Comparison of ENCODE assay signal across 8 cellular contexts in genomic region chrX:10106801-10107200, GRCh38. TPM values are rescaled to one million over a fixed set of nuclear protein-coding genes. Genes with fewer than 3 reads are reported as not detected.
DNase-seq lines count a peak whose midpoint lies in the region; ATAC-seq lines count a peak whose summit lies in the region.
"Had no signal": no experiment of that assay in that cellular context is flagged by ENCODE, and none has a peak within 500 bp of the region (broad histone marks: within the 10 kb centered on the region; RNA-seq: fewer than 3 reads in every experiment).

No MANE protein-coding gene starts in this region.

- no peak overlapping the region for H3K18ac ChIP-seq in mesenchymal stem cell (ENCODE audit: low read depth in 1 of 2, low read length in 2 of 2)

- H2BK120ac ChIP-seq in mesenchymal stem cell (ENCODE audit: low read depth, low read length), result no peak overlapping the region

- peak overlapping the region; percentile 24 for H3K4me3 Mint-ChIP-seq in activated naive CD4-positive, alpha-beta T cell treated with anti-CD3 and anti-CD28 coated beads for 36 hours

- H3K9me3 ChIP-seq in mesenchymal stem cell (ENCODE audit: control insufficient read depth, low read length), result no peaks in the 10 kb centered on the region

- peaks cover 3% of the 10 kb centered on the region for H3K79me1 ChIP-seq in mesenchymal stem cell (replicated peaks; ENCODE audit: low read length, poor library complexity, severe bottlenecking)

- H3K27ac ChIP-seq in mesenchymal stem cell (ENCODE audit: low read length, poor library complexity, severe bottlenecking), result no peak overlapping the region
- H3K27ac ChIP-seq: foreskin keratinocyte had no signal

- no peak overlapping the region for H2AK5ac ChIP-seq in mesenchymal stem cell (ENCODE audit: low read length, severe bottlenecking)

- no peak overlapping the region for H3K4ac ChIP-seq in mesenchymal stem cell (ENCODE audit: low read depth in 1 of 2, low read length in 2 of 2)

- H2BK15ac ChIP-seq in mesenchymal stem cell (ENCODE audit: low read depth, poor library complexity, severe bottlenecking), result no peak overlapping the region

- no peak overlapping the region for H3K14ac ChIP-seq in mesenchymal stem cell (ENCODE audit: low read length in 2 of 2)

- peaks cover 0 to 5% of the 10 kb centered on the region in 2 experiments for H3K27me3 ChIP-seq in mesenchymal stem cell (ENCODE audit: control insufficient read depth in 1 of 2, insufficient read depth in 1 of 2, low read length in 2 of 2)
- H3K27me3 ChIP-seq: foreskin keratinocyte had no signal

- peak; percentile 75 for DNase-seq in activated naive CD4-positive, alpha-beta T cell treated with anti-CD3 and anti-CD28 coated beads for 36 hours
- peak; percentile 9 to 60 (median 40) for DNase-seq in stimulated activated naive CD4-positive, alpha-beta T cell (lab: John Stamatoyannopoulos, UW)
- DNase-seq in mesenchymal stem cell, result no peak
- DNase-seq in GM19238 (ENCODE audit: insufficient read length, low spot score), result no peak
- DNase-seq in middle frontal gyrus (ENCODE audit: extremely low spot score, low spot score), result no peak

- intact Hi-C loops in activated naive CD4-positive, alpha-beta T cell treated with anti-CD3 and anti-CD28 coated beads for 36 hours (cut with micrococcal nuclease), result loop anchor here (1.0 kb wide), 2 partner anchors 8 to 24 kb away; no protein-coding TSS in a partner anchor

- H3K27me3 Mint-ChIP-seq in activated naive CD4-positive, alpha-beta T cell treated with anti-CD3 and anti-CD28 coated beads for 36 hours (ENCODE audit: low read depth), result no peaks in the 10 kb centered on the region

- 76% methylated on average over 9 of the region's 10 CpGs for WGBS in mesenchymal stem cell

- no peak overlapping the region for H3K23ac ChIP-seq in mesenchymal stem cell (ENCODE audit: low read length in 2 of 2)

- CTCF ChIA-PET in activated naive CD4-positive, alpha-beta T cell treated with anti-CD3 and anti-CD28 coated beads for 36 hours (lab: Charles Lee), result no interaction called here

- no peak overlapping the region for H2BK5ac ChIP-seq in mesenchymal stem cell (ENCODE audit: low read depth, low read length, poor library complexity, severe bottlenecking)

- peaks cover 4% of the 10 kb centered on the region for H3K4me1 ChIP-seq in mesenchymal stem cell (ENCODE audit: control insufficient read depth, insufficient read depth, low read depth, low read length)

- no peaks in the 10 kb centered on the region for H3K9me3 Mint-ChIP-seq in activated naive CD4-positive, alpha-beta T cell treated with anti-CD3 and anti-CD28 coated beads for 36 hours

- H4K8ac ChIP-seq in mesenchymal stem cell (ENCODE audit: low read length), result no peak overlapping the region

- no peak overlapping the region for H2BK12ac ChIP-seq in mesenchymal stem cell (ENCODE audit: low read length in 2 of 2)

- H3K4me3 ChIP-seq in mesenchymal stem cell (ENCODE audit: insufficient read depth in 1 of 2, low read depth in 1 of 2, low read length in 2 of 2), result no peak overlapping the region

- peak overlapping the region; percentile 78 for H3K27ac Mint-ChIP-seq in activated naive CD4-positive, alpha-beta T cell treated with anti-CD3 and anti-CD28 coated beads for 36 hours

- no peak overlapping the region for H3K9ac ChIP-seq in mesenchymal stem cell (ENCODE audit: low read length)

- no peak overlapping the region for H3K4me2 ChIP-seq in mesenchymal stem cell (ENCODE audit: low read length, poor library complexity, severe bottlenecking)

- H2AFZ ChIP-seq in mesenchymal stem cell (ENCODE audit: low read depth, low read length), result no peak overlapping the region

- peak; percentile 67 for ATAC-seq in GM21360 (IDR thresholded peaks at IDR 0.05; ENCODE audit: unreplicated experiment)
- peak; percentile 42 for ATAC-seq in HG03520 (IDR thresholded peaks at IDR 0.05; ENCODE audit: unreplicated experiment)
- ATAC-seq: foreskin keratinocyte had no signal

- no peak overlapping the region for H4K91ac ChIP-seq in mesenchymal stem cell (ENCODE audit: low read length)

- H3K36me3 ChIP-seq in mesenchymal stem cell (ENCODE audit: control insufficient read depth in 1 of 2, insufficient read depth in 2 of 2, low read depth in 1 of 2, low read length in 2 of 2), result peaks cover 4 to 30% of the 10 kb centered on the region in 2 experiments

- H3K36me3 Mint-ChIP-seq in activated naive CD4-positive, alpha-beta T cell treated with anti-CD3 and anti-CD28 coated beads for 36 hours (ENCODE audit: low read depth), result peaks cover 2% of the 10 kb centered on the region

- H3K4me1 Mint-ChIP-seq in activated naive CD4-positive, alpha-beta T cell treated with anti-CD3 and anti-CD28 coated beads for 36 hours (ENCODE audit: low read depth), result peaks cover 53% of the 10 kb centered on the region

RNA-seq across cellular contexts. Expression of gene CLCN4, which starts 50.0 kb away (rescaled TPM):
- total RNA-seq in activated naive CD4-positive, alpha-beta T cell treated with anti-CD3 and anti-CD28 coated beads for 36 hours, result not detected
- 3.0 TPM for polyA plus RNA-seq in mesenchymal stem cell (2013, experiment 1 of 2)
- polyA plus RNA-seq in mesenchymal stem cell (2013, experiment 2 of 2), result 3.0 TPM

Comparison
In these comparisons a context has a peak if more than half of its experiments do, and no peak if none do; other contexts are left out.
1. DNase-seq: peak in activated naive CD4-positive, alpha-beta T cell treated with anti-CD3 and anti-CD28 coated beads for 36 hours (single experiment) and stimulated activated naive CD4-positive, alpha-beta T cell (6 of 6); none in mesenchymal stem cell (single experiment), GM19238 (single experiment) and middle frontal gyrus (single experiment).